ENCODE assay signal across 8 cellular contexts in genomic region chr5:141850183-141850768, GRCh38. TPM values are rescaled to one million over a fixed set of nuclear protein-coding genes. Genes with fewer than 3 reads are reported as not detected.
A peak's percentile ranks its signal among the peaks of the same experiment; 100 is the strongest.
DNase-seq lines count a peak whose midpoint lies in the region; ATAC-seq and TF ChIP-seq lines count a peak whose summit lies in the region.

No MANE protein-coding gene starts in this region.

- H3K79me2 ChIP-seq in mammary epithelial cell (ENCODE audit: insufficient read depth, low read length): no peaks in the 10 kb centered on the region

- H3K4me1 ChIP-seq in SJSA1 (replicated peaks) (peaks cover 23% of the 10 kb centered on the region), mammary epithelial cell (ENCODE audit: insufficient read depth, low read length) (peaks cover 17% of the 10 kb centered on the region)

- H3K27ac ChIP-seq in SJSA1 (peak overlapping the region; percentile 88), mammary epithelial cell (ENCODE audit: insufficient read depth, low read depth, low read length) (peak overlapping the region; percentile 87)

- peak overlapping the region; percentile 83 for H3K9ac ChIP-seq in mammary epithelial cell (ENCODE audit: insufficient read depth, low read length)

- H3K9me3 ChIP-seq in SJSA1 (replicated peaks) (no peaks in the 10 kb centered on the region), mammary epithelial cell (replicated peaks; ENCODE audit: insufficient read depth, low read length) (no peaks in the 10 kb centered on the region)

- H3K4me3 ChIP-seq in SJSA1 (peak overlapping the region; percentile 61), mammary epithelial cell (replicated peaks in 1 of 3; ENCODE audit: insufficient read depth in 1 of 3, low read depth in 2 of 3, low read length in 3 of 3) (peak overlapping the region; percentile 52 to 66 (median 60))

- no peak for TF ChIP-seq CTCF in mammary epithelial cell (conservative IDR thresholded peaks at IDR 0.05 in 1 of 2, IDR thresholded peaks at IDR 0.05 in 1 of 2; ENCODE audit: extremely low read depth in 1 of 2, insufficient read depth in 1 of 2, low read depth in 1 of 2, low read length in 2 of 2)

- dilution Hi-C loops in mammary epithelial cell (cut with HindIII; ENCODE audit: low sequenced_read_pairs): no loop called here

- peak overlapping the region; percentile 87 for H2AFZ ChIP-seq in mammary epithelial cell (ENCODE audit: low read depth, low read length)

- H3K27me3 ChIP-seq in SJSA1 (replicated peaks): peaks cover 2% of the 10 kb centered on the region; the same call in 1 of the 2 replicates
- no peaks in the 10 kb centered on the region for H3K27me3 ChIP-seq in mammary epithelial cell (ENCODE audit: insufficient read depth, low read length)

- BruUV-seq in mammary epithelial cell (replicated peaks; lab: Mats Ljungman, UMichigan): no TSS peak

- WGBS in mammary epithelial cell (ENCODE audit: low coverage, missing lambda C conversion rate): 1% methylated on average over 16 of the region's 38 CpGs

- no peaks in the 10 kb centered on the region for H4K20me1 ChIP-seq in mammary epithelial cell (ENCODE audit: insufficient read depth, low read length)

- in situ Hi-C loops in mammary epithelial cell (cut with MboI; ENCODE audit: low sequenced_read_pairs in 2 of 2): no loop called here

- no peaks in the 10 kb centered on the region for H3K36me3 ChIP-seq in SJSA1
- no peaks in the 10 kb centered on the region for H3K36me3 ChIP-seq in mammary epithelial cell (ENCODE audit: insufficient read depth, low read length)

- intact Hi-C loops in mammary epithelial cell (cut with micrococcal nuclease): no loop called here

- DNase-seq in NCI-H2107 treated with DMSO at 0.1 percent for 48 hours (lab: John Stamatoyannopoulos, UW; ENCODE audit: unreplicated experiment) (peak; percentile 18), NCI-H2107 (lab: John Stamatoyannopoulos, UW) (no peak), SJSA1 (ENCODE audit: low read depth in 1 of 2, low spot score in 2 of 2) (no peak), mammary epithelial cell (no peak), inferior parietal cortex (ENCODE audit: extremely low spot score) (peak; percentile 65), dedifferentiated amniotic fluid mesenchymal stem cell (ENCODE audit: extremely low spot score) (no peak)
- DNase-seq in stimulated activated CD4-positive, alpha-beta T cell treated with anti-CD3 and anti-CD28 coated beads, Interleukin-1b, Interleukin-23, amount 100 ng/mL, for 48 hours: peak; percentile 8

- peak; percentile 16 for ATAC-seq in HG03159 (IDR thresholded peaks at IDR 0.05; ENCODE audit: unreplicated experiment)

- H3K4me2 ChIP-seq in mammary epithelial cell (ENCODE audit: insufficient read depth, low read depth, low read length): peak overlapping the region; percentile 97

- CTCF ChIA-PET in mammary epithelial cell (lab: Charles Lee; ENCODE audit: low non-redundant PET): interaction anchor here (0.6 kb wide), 1 partner anchor 29 kb away, joined by 3 read pairs; no protein-coding TSS in a partner anchor

RNA-seq across cellular contexts. Expression of gene PCDH1, which starts 27.9 kb away (rescaled TPM):
- total RNA-seq in SJSA1 (2014; rRNA removed; shearing (Covaris generic)): 0.53 TPM in 1 of 2 replicates, not detected in the other
- 10 to 100 TPM; 41.7 to 41.8 TPM for total RNA-seq in mammary epithelial cell
- polyA plus RNA-seq in mammary epithelial cell: 41.7 TPM
- polyA minus RNA-seq in mammary epithelial cell: 130 TPM

Comparison
In these comparisons a context has a peak if more than half of its experiments do, and no peak if none do; other contexts are left out.
1. DNase-seq: peak in NCI-H2107 treated with DMSO at 0.1 percent for 48 hours (single experiment), inferior parietal cortex (single experiment) and stimulated activated CD4-positive, alpha-beta T cell treated with anti-CD3 and anti-CD28 coated beads, Interleukin-1b, Interleukin-23, amount 100 ng/mL, for 48 hours (single experiment); none in NCI-H2107 (single experiment), SJSA1 (0 of 2), mammary epithelial cell (single experiment) and dedifferentiated amniotic fluid mesenchymal stem cell (single experiment).
2. RNA of gene PCDH1, which starts 27.9 kb away (total RNA-seq): 41.7 to 41.8 TPM in mammary epithelial cell; 0.53 TPM in SJSA1; every median in the first group is over 10 times any median in the second.